In genomic region chr14:76050797-76051392, GRCh38 we compare ENCODE assay signal across 8 cellular contexts.
DNase-seq lines count a peak whose midpoint lies in the region; ATAC-seq and TF ChIP-seq lines count a peak whose summit lies in the region.

No MANE protein-coding gene starts in this region.

- no peak overlapping the region for H3K27ac ChIP-seq in CD8-positive, alpha-beta memory T cell (ENCODE audit: low read depth, low read length)
- no peak overlapping the region for H3K27ac ChIP-seq in OCI-LY3 (ENCODE audit: low read length)
- H3K27ac ChIP-seq in neural progenitor cell, result no peak overlapping the region
- no peak overlapping the region for H3K27ac ChIP-seq in thyroid gland

- H4K20me1 ChIP-seq in OCI-LY3 (ENCODE audit: insufficient read depth, low read length) (no peaks in the 10 kb centered on the region), neural progenitor cell (ENCODE audit: low read depth) (peaks cover 5% of the 10 kb centered on the region)

- no peaks in the 10 kb centered on the region for H3K79me2 ChIP-seq in OCI-LY3 (ENCODE audit: low read length)
- H3K79me2 ChIP-seq in neural progenitor cell (ENCODE audit: low read depth), result no peaks in the 10 kb centered on the region

- POLR2A ChIA-PET in CD8-positive, alpha-beta memory T cell (lab: Charles Lee), result no interaction called here

- no peak overlapping the region for H3K9ac ChIP-seq in OCI-LY3 (ENCODE audit: low read length)
- no peak overlapping the region for H3K9ac ChIP-seq in neural progenitor cell

- no peaks in the 10 kb centered on the region for H3K36me3 Mint-ChIP-seq in CD8-positive, alpha-beta memory T cell
- peaks cover 2% of the 10 kb centered on the region for H3K36me3 Mint-ChIP-seq in activated T-cell treated with anti-CD3 and anti-CD28 coated beads, Interleukin-2, amount 50 U/mL, for 4 hours (ENCODE audit: insufficient read depth)
- no peaks in the 10 kb centered on the region for H3K36me3 Mint-ChIP-seq in neural progenitor cell

- CTCF ChIA-PET in CD8-positive, alpha-beta memory T cell (lab: Charles Lee), result interaction anchor here (0.7 to 3.0 kb wide), 14 partner anchors 8 to 597 kb away, joined by 3 to 31 read pairs (median 4); no protein-coding TSS in a partner anchor

- no peak overlapping the region for H3K27ac Mint-ChIP-seq in CD8-positive, alpha-beta memory T cell
- H3K27ac Mint-ChIP-seq in neural progenitor cell, result no peak overlapping the region

- DNase-seq in CD8-positive, alpha-beta memory T cell, result peak in 4 of 5 donors; percentile 11 to 40 (median 33)
- DNase-seq in HS-27A (ENCODE audit: low read depth), result peak; percentile 24
- DNase-seq in activated T-cell treated with anti-CD3 and anti-CD28 coated beads, Interleukin-2, amount 50 U/mL, for 4 hours, result peak; percentile 47
- peak; percentile 68 for DNase-seq in fibroblast of mammary gland (ENCODE audit: low read depth)
- DNase-seq in neural progenitor cell (ENCODE audit: low spot score), result peak; percentile 71
- peak; percentile 25 to 51 for DNase-seq in thyroid gland

- no peaks in the 10 kb centered on the region for H3F3A ChIP-seq in neural progenitor cell (ENCODE audit: low read depth)

- H3K4me3 Mint-ChIP-seq in CD8-positive, alpha-beta memory T cell, result no peak overlapping the region
- H3K4me3 Mint-ChIP-seq in activated T-cell treated with anti-CD3 and anti-CD28 coated beads, Interleukin-2, amount 50 U/mL, for 4 hours, result no peak overlapping the region
- no peak overlapping the region for H3K4me3 Mint-ChIP-seq in neural progenitor cell

- H3K4me1 Mint-ChIP-seq in CD8-positive, alpha-beta memory T cell, result peaks cover 0 to 4% (median 0%) of the 10 kb centered on the region in 3 donors
- no peaks in the 10 kb centered on the region for H3K4me1 Mint-ChIP-seq in activated T-cell treated with anti-CD3 and anti-CD28 coated beads, Interleukin-2, amount 50 U/mL, for 4 hours (ENCODE audit: low read depth)
- peaks cover 4% of the 10 kb centered on the region for H3K4me1 Mint-ChIP-seq in neural progenitor cell

- H3K4me1 ChIP-seq in CD8-positive, alpha-beta memory T cell (ENCODE audit: insufficient read depth, low read length), result no peaks in the 10 kb centered on the region
- H3K4me1 ChIP-seq in OCI-LY3 (ENCODE audit: low read length) (no peaks in the 10 kb centered on the region), neural progenitor cell (peaks cover 5% of the 10 kb centered on the region), thyroid gland (no peaks in the 10 kb centered on the region)

- intact Hi-C loops in thyroid gland (cut with DNase I), result loop anchor here (5.0 kb wide), 1 partner anchor 596 kb away; no protein-coding TSS in a partner anchor

- no peaks in the 10 kb centered on the region for H3K36me3 ChIP-seq in CD8-positive, alpha-beta memory T cell (ENCODE audit: insufficient read depth, low read length)
- no peaks in the 10 kb centered on the region for H3K36me3 ChIP-seq in OCI-LY3 (replicated peaks; ENCODE audit: low read depth, low read length)
- H3K36me3 ChIP-seq in neural progenitor cell, result no peaks in the 10 kb centered on the region
- H3K36me3 ChIP-seq in thyroid gland, result no peaks in the 10 kb centered on the region

- H2AFZ ChIP-seq in OCI-LY3 (ENCODE audit: low read depth, low read length) (no peak overlapping the region), neural progenitor cell (replicated peaks) (no peak overlapping the region)

- WGBS in thyroid gland, 2 donors, result 45 to 58% methylated on average over 3 of the region's 3 CpGs

- H3K9me3 ChIP-seq in CD8-positive, alpha-beta memory T cell (ENCODE audit: low read length), result no peaks in the 10 kb centered on the region
- H3K9me3 ChIP-seq in OCI-LY3 (ENCODE audit: insufficient read depth, low read length), result no peaks in the 10 kb centered on the region
- H3K9me3 ChIP-seq in neural progenitor cell (ENCODE audit: low read depth), result no peaks in the 10 kb centered on the region
- no peaks in the 10 kb centered on the region for H3K9me3 ChIP-seq in thyroid gland

- peak; percentile 25 to 70 for ATAC-seq in activated T-cell treated with anti-CD3 and anti-CD28 coated beads, Interleukin-2, amount 50 U/mL, for 4 hours
- no peak for ATAC-seq in GM18861 (IDR thresholded peaks at IDR 0.05; ENCODE audit: unreplicated experiment)

- TF ChIP-seq POLR2A in thyroid gland (IDR thresholded peaks at IDR 0.05), result no peak

- no peaks in the 10 kb centered on the region for H3K9me3 Mint-ChIP-seq in CD8-positive, alpha-beta memory T cell
- H3K9me3 Mint-ChIP-seq in activated T-cell treated with anti-CD3 and anti-CD28 coated beads, Interleukin-2, amount 50 U/mL, for 4 hours, result no peaks in the 10 kb centered on the region
- H3K9me3 Mint-ChIP-seq in neural progenitor cell, result no peaks in the 10 kb centered on the region

- H3K4me3 ChIP-seq in CD8-positive, alpha-beta memory T cell (ENCODE audit: low read length), result no peak overlapping the region
- H3K4me3 ChIP-seq in OCI-LY3 (ENCODE audit: low read length) (no peak overlapping the region), fibroblast of mammary gland (ENCODE audit: control insufficient read depth, low read depth, low read length) (no peak overlapping the region), neural progenitor cell (no peak overlapping the region), thyroid gland (replicated peaks in 1 of 3) (no peak overlapping the region)

- TF ChIP-seq CTCF in OCI-LY3 (IDR thresholded peaks at IDR 0.05; ENCODE audit: low read depth, low read length), result peak; percentile 88
- peak; percentile 75 for TF ChIP-seq CTCF in fibroblast of mammary gland (conservative IDR thresholded peaks at IDR 0.05; ENCODE audit: control insufficient read depth, insufficient read depth, low read depth, low read length)
- TF ChIP-seq CTCF in neural progenitor cell (IDR thresholded peaks at IDR 0.05), result peak; percentile 93
- peak; percentile 44 to 79 (median 59) for TF ChIP-seq CTCF in thyroid gland (IDR thresholded peaks at IDR 0.05)

- H3K27me3 ChIP-seq in CD8-positive, alpha-beta memory T cell (ENCODE audit: insufficient read depth, low read length, poor library complexity, severe bottlenecking), result no peaks in the 10 kb centered on the region
- H3K27me3 ChIP-seq in OCI-LY3 (ENCODE audit: low read depth, low read length), result no peaks in the 10 kb centered on the region
- no peaks in the 10 kb centered on the region for H3K27me3 ChIP-seq in neural progenitor cell
- no peaks in the 10 kb centered on the region for H3K27me3 ChIP-seq in thyroid gland

- no peaks in the 10 kb centered on the region for H3K27me3 Mint-ChIP-seq in CD8-positive, alpha-beta memory T cell
- no peaks in the 10 kb centered on the region for H3K27me3 Mint-ChIP-seq in activated T-cell treated with anti-CD3 and anti-CD28 coated beads, Interleukin-2, amount 50 U/mL, for 4 hours (ENCODE audit: low read depth)
- H3K27me3 Mint-ChIP-seq in neural progenitor cell (ENCODE audit: insufficient read depth, low read depth), result no peaks in the 10 kb centered on the region

- no peak overlapping the region for H3K4me2 ChIP-seq in OCI-LY3 (ENCODE audit: low read length)
- no peak overlapping the region for H3K4me2 ChIP-seq in neural progenitor cell
